1 cellular context compared by ENCODE assay signal in the genomic region with DNA sequence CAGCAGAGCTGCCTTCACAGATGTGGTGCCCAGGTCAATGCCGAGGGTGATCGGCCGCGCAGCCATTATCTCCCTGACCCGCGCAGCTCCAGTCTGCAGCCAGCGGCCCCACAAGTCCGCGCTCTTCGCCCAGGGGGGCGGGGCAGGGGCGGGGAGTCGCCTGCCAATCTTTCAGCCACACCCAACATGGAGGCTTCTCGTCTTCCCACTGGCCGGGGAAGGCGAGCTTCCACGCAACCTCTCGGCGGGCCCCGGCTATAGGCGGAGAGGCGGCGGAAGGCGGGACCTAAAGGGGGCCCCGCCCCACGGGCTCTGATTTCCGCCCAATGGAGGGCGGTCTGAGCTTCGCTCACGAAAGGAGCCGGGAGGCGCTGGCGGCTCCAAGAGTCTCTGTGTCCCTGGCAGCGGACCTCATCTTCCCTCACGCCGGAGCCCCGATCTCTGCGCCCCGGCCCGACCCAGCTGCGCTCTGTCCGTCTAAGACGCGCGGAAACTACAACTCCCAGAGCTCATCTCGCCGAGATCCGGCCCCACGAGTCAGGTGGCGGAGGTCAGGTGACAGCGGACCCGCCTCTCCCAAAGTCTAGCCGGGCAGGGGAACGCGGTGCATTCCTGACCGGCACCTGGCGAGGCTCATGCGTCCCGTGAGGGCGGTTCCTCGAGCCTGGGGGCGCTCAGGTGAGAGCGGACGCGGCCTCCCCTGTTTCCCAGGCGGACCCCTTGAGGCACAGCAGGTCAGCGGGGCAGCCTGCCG.
A peak's percentile ranks its signal among the peaks of the same experiment; 100 is the strongest.
TF ChIP-seq lines count a peak whose summit lies in the region.

A gene (plus strand): TSS at position 607 of the 754 bp plus-strand sequence. CDS start 3,447 bp downstream, outside the sequence.
A gene with protein sequence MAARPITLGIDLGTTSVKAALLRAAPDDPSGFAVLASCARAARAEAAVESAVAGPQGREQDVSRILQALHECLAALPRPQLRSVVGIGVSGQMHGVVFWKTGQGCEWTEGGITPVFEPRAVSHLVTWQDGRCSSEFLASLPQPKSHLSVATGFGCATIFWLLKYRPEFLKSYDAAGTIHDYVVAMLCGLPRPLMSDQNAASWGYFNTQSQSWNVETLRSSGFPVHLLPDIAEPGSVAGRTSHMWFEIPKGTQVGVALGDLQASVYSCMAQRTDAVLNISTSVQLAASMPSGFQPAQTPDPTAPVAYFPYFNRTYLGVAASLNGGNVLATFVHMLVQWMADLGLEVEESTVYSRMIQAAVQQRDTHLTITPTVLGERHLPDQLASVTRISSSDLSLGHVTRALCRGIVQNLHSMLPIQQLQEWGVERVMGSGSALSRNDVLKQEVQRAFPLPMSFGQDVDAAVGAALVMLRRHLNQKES (minus strand): TSS at position 97 of the 754 bp plus-strand sequence. CDS start 31 bp downstream, at position 66.

TF ChIP-seq in K562, 482 proteins besides CTCF, POLR2A, EP300 and RAD21 (continued from another document and continues in another):
- TF ChIP-seq, protein P1, sequence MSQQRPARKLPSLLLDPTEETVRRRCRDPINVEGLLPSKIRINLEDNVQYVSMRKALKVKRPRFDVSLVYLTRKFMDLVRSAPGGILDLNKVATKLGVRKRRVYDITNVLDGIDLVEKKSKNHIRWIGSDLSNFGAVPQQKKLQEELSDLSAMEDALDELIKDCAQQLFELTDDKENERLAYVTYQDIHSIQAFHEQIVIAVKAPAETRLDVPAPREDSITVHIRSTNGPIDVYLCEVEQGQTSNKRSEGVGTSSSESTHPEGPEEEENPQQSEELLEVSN (IDR thresholded peaks at IDR 0.05; ENCODE audit: borderline replicate concordance in 1 of 2, extremely low read depth in 1 of 2, insufficient read depth in 1 of 2, insufficient read length in 1 of 2, low read depth in 1 of 2, low read length in 1 of 2, poor library complexity in 1 of 2, severe bottlenecking in 1 of 2), result peak; percentile 23 to 80
- TF ChIP-seq NFYB (IDR thresholded peaks at IDR 0.05; ENCODE audit: extremely low read depth, insufficient read length), result peak; percentile 33
- TF ChIP-seq ARHGAP35 (IDR thresholded peaks at IDR 0.05; ENCODE audit: partially characterized antibody), result no peak
- no peak for TF ChIP-seq IFI16 (CRISPR knock-in tag; IDR thresholded peaks at IDR 0.05)
- TF ChIP-seq, protein P2, sequence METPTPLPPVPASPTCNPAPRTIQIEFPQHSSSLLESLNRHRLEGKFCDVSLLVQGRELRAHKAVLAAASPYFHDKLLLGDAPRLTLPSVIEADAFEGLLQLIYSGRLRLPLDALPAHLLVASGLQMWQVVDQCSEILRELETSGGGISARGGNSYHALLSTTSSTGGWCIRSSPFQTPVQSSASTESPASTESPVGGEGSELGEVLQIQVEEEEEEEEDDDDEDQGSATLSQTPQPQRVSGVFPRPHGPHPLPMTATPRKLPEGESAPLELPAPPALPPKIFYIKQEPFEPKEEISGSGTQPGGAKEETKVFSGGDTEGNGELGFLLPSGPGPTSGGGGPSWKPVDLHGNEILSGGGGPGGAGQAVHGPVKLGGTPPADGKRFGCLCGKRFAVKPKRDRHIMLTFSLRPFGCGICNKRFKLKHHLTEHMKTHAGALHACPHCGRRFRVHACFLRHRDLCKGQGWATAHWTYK (CRISPR knock-in tag; IDR thresholded peaks at IDR 0.05), result peak; percentile 68; the same call in 1 of the 2 replicates
- TF ChIP-seq, protein P3, sequence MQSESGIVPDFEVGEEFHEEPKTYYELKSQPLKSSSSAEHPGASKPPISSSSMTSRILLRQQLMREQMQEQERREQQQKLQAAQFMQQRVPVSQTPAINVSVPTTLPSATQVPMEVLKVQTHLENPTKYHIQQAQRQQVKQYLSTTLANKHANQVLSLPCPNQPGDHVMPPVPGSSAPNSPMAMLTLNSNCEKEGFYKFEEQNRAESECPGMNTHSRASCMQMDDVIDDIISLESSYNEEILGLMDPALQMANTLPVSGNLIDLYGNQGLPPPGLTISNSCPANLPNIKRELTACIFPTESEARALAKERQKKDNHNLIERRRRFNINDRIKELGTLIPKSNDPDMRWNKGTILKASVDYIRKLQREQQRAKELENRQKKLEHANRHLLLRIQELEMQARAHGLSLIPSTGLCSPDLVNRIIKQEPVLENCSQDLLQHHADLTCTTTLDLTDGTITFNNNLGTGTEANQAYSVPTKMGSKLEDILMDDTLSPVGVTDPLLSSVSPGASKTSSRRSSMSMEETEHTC (IDR thresholded peaks at IDR 0.05), result no peak
- TF ChIP-seq BHLHE40 (IDR thresholded peaks at IDR 0.05; ENCODE audit: low read length), result peak; percentile 27; the same call in 1 of the 2 replicates
- TF ChIP-seq ZFP1 (CRISPR knock-in tag; IDR thresholded peaks at IDR 0.05), result no peak
- peak; percentile 32; the same call in 1 of the 2 replicates for TF ChIP-seq EP400 (IDR thresholded peaks at IDR 0.05)
- no peak for TF ChIP-seq TEAD4 (IDR thresholded peaks at IDR 0.05; ENCODE audit: low read length)
- 0 out of 2 replicates have a peak, but pooled peaks have one; percentile 40 for TF ChIP-seq TEAD4 (CRISPR knock-in tag; IDR thresholded peaks at IDR 0.05; ENCODE audit: borderline replicate concordance)
- TF ChIP-seq ZNF121 (CRISPR knock-in tag; conservative IDR thresholded peaks at IDR 0.05), result no peak
- TF ChIP-seq PTBP1 (IDR thresholded peaks at IDR 0.05; ENCODE audit: low read depth, low read length), result no peak
- TF ChIP-seq CHD4 (IDR thresholded peaks at IDR 0.05; ENCODE audit: insufficient read depth, insufficient replicate concordance, low read depth, low read length, poor library complexity, severe bottlenecking), result no peak
- no peak for TF ChIP-seq ZNF778 (CRISPR knock-in tag; IDR thresholded peaks at IDR 0.05)
- TF ChIP-seq BMI1 (IDR thresholded peaks at IDR 0.05; ENCODE audit: low read length), result no peak
- TF ChIP-seq, protein P4, sequence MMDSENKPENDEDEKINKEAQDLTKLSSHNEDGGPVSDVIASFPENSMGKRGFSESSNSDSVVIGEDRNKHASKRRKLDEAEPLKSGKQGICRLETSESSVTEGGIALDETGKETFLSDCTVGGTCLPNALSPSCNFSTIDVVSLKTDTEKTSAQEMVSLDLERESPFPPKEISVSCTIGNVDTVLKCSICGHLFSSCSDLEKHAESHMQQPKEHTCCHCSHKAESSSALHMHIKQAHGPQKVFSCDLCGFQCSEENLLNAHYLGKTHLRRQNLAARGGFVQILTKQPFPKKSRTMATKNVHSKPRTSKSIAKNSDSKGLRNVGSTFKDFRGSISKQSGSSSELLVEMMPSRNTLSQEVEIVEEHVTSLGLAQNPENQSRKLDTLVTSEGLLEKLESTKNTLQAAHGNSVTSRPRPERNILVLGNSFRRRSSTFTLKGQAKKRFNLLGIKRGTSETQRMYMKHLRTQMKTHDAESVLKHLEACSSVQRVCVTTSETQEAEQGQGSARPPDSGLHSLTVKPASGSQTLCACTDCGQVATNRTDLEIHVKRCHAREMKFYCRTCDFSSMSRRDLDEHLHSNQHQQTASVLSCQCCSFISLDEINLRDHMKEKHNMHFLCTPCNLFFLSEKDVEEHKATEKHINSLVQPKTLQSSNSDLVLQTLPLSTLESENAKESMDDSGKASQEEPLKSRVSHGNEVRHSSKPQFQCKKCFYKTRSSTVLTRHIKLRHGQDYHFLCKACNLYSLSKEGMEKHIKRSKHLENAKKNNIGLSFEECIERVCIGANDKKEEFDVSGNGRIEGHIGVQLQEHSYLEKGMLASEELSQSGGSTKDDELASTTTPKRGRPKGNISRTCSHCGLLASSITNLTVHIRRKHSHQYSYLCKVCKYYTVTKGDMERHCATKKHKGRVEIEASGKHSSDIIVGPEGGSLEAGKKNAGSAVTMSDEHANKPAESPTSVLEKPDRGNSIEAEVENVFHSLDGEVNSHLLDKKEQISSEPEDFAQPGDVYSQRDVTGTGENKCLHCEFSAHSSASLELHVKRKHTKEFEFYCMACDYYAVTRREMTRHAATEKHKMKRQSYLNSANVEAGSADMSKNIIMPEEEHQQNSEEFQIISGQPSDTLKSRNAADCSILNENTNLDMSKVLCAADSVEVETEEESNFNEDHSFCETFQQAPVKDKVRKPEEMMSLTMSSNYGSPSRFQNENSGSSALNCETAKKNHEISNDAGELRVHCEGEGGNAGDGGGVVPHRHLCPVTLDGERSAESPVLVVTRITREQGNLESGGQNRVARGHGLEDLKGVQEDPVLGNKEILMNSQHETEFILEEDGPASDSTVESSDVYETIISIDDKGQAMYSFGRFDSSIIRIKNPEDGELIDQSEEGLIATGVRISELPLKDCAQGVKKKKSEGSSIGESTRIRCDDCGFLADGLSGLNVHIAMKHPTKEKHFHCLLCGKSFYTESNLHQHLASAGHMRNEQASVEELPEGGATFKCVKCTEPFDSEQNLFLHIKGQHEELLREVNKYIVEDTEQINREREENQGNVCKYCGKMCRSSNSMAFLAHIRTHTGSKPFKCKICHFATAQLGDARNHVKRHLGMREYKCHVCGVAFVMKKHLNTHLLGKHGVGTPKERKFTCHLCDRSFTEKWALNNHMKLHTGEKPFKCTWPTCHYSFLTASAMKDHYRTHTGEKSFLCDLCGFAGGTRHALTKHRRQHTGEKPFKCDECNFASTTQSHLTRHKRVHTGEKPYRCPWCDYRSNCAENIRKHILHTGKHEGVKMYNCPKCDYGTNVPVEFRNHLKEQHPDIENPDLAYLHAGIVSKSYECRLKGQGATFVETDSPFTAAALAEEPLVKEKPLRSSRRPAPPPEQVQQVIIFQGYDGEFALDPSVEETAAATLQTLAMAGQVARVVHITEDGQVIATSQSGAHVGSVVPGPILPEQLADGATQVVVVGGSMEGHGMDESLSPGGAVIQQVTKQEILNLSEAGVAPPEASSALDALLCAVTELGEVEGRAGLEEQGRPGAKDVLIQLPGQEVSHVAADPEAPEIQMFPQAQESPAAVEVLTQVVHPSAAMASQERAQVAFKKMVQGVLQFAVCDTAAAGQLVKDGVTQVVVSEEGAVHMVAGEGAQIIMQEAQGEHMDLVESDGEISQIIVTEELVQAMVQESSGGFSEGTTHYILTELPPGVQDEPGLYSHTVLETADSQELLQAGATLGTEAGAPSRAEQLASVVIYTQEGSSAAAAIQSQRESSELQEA (IDR thresholded peaks at IDR 0.05; ENCODE audit: low read depth), result no peak
- 0 out of 2 replicates have a peak, but pooled peaks have one; percentile 7 for TF ChIP-seq CTBP1 (IDR thresholded peaks at IDR 0.05; ENCODE audit: borderline replicate concordance)
- TF ChIP-seq, protein P5, sequence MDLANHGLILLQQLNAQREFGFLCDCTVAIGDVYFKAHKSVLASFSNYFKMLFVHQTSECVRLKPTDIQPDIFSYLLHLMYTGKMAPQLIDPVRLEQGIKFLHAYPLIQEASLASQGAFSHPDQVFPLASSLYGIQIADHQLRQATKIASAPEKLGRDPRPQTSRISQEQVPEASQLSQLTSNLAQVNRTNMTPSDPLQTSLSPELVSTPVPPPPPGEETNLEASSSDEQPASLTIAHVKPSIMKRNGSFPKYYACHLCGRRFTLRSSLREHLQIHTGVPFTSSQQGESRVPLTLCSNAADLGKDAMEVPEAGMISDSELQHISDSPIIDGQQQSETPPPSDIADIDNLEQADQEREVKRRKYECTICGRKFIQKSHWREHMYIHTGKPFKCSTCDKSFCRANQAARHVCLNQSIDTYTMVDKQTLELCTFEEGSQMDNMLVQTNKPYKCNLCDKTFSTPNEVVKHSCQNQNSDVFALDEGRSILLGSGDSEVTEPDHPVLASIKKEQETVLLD (IDR thresholded peaks at IDR 0.05), result no peak
- TF ChIP-seq SREBF2 (CRISPR knock-in tag; IDR thresholded peaks at IDR 0.05), result no peak
- TF ChIP-seq TAF15 (IDR thresholded peaks at IDR 0.05; ENCODE audit: low read depth, low read length), result no peak
- TF ChIP-seq ZNF217 (CRISPR knock-in tag; IDR thresholded peaks at IDR 0.05), result no peak
- peak in 2 of 3 experiments; percentile 64 to 70 for TF ChIP-seq YY1 (IDR thresholded peaks at IDR 0.05; ENCODE audit: borderline replicate concordance in 1 of 3, control insufficient read depth in 1 of 3, extremely low read depth in 1 of 3, insufficient read depth in 3 of 3, insufficient read length in 1 of 3, insufficient replicate concordance in 2 of 3, low read depth in 1 of 3, low read length in 2 of 3)
- TF ChIP-seq, protein P6, sequence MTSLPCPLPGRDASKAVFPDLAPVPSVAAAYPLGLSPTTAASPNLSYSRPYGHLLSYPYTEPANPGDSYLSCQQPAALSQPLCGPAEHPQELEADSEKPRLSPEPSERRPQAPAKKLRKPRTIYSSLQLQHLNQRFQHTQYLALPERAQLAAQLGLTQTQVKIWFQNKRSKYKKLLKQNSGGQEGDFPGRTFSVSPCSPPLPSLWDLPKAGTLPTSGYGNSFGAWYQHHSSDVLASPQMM (CRISPR knock-in tag; IDR thresholded peaks at IDR 0.05), result no peak
- peak; percentile 29 for TF ChIP-seq CCNT2 (IDR thresholded peaks at IDR 0.05; ENCODE audit: borderline replicate concordance, extremely low read depth, insufficient read length, low read depth, low read length)
- no peak for TF ChIP-seq ZNF644 (tag; IDR thresholded peaks at IDR 0.05; ENCODE audit: low read depth)
- TF ChIP-seq, protein P7, sequence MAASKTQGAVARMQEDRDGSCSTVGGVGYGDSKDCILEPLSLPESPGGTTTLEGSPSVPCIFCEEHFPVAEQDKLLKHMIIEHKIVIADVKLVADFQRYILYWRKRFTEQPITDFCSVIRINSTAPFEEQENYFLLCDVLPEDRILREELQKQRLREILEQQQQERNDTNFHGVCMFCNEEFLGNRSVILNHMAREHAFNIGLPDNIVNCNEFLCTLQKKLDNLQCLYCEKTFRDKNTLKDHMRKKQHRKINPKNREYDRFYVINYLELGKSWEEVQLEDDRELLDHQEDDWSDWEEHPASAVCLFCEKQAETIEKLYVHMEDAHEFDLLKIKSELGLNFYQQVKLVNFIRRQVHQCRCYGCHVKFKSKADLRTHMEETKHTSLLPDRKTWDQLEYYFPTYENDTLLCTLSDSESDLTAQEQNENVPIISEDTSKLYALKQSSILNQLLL (CRISPR knock-in tag; IDR thresholded peaks at IDR 0.05; ENCODE audit: borderline replicate concordance), result no peak
- TF ChIP-seq, protein P8, sequence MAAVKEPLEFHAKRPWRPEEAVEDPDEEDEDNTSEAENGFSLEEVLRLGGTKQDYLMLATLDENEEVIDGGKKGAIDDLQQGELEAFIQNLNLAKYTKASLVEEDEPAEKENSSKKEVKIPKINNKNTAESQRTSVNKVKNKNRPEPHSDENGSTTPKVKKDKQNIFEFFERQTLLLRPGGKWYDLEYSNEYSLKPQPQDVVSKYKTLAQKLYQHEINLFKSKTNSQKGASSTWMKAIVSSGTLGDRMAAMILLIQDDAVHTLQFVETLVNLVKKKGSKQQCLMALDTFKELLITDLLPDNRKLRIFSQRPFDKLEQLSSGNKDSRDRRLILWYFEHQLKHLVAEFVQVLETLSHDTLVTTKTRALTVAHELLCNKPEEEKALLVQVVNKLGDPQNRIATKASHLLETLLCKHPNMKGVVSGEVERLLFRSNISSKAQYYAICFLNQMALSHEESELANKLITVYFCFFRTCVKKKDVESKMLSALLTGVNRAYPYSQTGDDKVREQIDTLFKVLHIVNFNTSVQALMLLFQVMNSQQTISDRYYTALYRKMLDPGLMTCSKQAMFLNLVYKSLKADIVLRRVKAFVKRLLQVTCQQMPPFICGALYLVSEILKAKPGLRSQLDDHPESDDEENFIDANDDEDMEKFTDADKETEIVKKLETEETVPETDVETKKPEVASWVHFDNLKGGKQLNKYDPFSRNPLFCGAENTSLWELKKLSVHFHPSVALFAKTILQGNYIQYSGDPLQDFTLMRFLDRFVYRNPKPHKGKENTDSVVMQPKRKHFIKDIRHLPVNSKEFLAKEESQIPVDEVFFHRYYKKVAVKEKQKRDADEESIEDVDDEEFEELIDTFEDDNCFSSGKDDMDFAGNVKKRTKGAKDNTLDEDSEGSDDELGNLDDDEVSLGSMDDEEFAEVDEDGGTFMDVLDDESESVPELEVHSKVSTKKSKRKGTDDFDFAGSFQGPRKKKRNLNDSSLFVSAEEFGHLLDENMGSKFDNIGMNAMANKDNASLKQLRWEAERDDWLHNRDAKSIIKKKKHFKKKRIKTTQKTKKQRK (IDR thresholded peaks at IDR 0.05; ENCODE audit: borderline replicate concordance, low read depth, low read length), result no peak
- TF ChIP-seq, protein P9, sequence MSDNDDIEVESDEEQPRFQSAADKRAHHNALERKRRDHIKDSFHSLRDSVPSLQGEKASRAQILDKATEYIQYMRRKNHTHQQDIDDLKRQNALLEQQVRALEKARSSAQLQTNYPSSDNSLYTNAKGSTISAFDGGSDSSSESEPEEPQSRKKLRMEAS (CRISPR knock-in tag; IDR thresholded peaks at IDR 0.05), result peak; percentile 61; the same call in 1 of the 2 replicates
